Comparison of ENCODE assay signal across 1 cellular context in the genomic region with DNA sequence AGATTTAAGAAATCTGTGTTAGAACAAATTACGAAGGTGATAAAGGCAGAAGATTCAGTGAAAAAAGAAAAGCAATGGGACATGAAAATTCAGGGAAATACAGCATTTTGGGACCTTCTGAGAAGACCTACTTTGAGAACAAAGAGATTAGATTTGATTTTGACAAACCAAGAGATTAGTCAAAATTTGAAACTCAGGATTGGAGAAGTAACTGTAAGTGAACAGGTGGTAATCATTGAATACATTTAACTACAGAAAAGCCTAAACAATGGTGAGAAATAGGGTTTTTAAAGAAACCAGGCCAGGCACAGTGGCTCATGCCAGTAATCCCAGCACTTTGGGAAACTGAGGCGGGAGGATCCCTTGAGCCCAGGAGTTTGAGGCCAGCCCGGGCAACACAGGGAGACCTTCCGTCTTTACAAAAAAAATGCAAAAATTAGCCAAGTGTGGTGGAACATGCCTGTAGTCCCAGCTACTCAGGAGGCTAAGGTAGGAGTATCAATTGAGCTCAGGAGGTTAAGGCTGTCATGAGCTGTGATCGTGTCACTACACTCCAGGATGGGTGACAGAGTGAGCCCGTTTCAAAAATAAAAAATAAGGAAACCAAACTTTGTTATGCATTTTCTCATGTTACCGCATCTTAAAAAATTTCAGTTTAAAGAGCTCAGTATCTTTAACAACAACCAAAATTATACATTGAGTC.
TF ChIP-seq lines count a peak whose summit lies in the region.

No MANE protein-coding gene starts in this region.

TF ChIP-seq in WTC11, 78 proteins besides CTCF, POLR2A, EP300 and RAD21 (continued from another document):
- TF ChIP-seq FOXJ3 (CRISPR knock-in tag; IDR thresholded peaks at IDR 0.05; ENCODE audit: borderline replicate concordance): no peak
- no peak for TF ChIP-seq TEAD1 (CRISPR knock-in tag; IDR thresholded peaks at IDR 0.05)
- TF ChIP-seq, protein P1, sequence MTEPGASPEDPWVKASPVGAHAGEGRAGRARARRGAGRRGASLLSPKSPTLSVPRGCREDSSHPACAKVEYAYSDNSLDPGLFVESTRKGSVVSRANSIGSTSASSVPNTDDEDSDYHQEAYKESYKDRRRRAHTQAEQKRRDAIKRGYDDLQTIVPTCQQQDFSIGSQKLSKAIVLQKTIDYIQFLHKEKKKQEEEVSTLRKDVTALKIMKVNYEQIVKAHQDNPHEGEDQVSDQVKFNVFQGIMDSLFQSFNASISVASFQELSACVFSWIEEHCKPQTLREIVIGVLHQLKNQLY (CRISPR knock-in tag; IDR thresholded peaks at IDR 0.05): no peak
- TF ChIP-seq, protein P2, sequence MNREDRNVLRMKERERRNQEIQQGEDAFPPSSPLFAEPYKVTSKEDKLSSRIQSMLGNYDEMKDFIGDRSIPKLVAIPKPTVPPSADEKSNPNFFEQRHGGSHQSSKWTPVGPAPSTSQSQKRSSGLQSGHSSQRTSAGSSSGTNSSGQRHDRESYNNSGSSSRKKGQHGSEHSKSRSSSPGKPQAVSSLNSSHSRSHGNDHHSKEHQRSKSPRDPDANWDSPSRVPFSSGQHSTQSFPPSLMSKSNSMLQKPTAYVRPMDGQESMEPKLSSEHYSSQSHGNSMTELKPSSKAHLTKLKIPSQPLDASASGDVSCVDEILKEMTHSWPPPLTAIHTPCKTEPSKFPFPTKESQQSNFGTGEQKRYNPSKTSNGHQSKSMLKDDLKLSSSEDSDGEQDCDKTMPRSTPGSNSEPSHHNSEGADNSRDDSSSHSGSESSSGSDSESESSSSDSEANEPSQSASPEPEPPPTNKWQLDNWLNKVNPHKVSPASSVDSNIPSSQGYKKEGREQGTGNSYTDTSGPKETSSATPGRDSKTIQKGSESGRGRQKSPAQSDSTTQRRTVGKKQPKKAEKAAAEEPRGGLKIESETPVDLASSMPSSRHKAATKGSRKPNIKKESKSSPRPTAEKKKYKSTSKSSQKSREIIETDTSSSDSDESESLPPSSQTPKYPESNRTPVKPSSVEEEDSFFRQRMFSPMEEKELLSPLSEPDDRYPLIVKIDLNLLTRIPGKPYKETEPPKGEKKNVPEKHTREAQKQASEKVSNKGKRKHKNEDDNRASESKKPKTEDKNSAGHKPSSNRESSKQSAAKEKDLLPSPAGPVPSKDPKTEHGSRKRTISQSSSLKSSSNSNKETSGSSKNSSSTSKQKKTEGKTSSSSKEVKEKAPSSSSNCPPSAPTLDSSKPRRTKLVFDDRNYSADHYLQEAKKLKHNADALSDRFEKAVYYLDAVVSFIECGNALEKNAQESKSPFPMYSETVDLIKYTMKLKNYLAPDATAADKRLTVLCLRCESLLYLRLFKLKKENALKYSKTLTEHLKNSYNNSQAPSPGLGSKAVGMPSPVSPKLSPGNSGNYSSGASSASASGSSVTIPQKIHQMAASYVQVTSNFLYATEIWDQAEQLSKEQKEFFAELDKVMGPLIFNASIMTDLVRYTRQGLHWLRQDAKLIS (CRISPR knock-in tag; IDR thresholded peaks at IDR 0.05; ENCODE audit: borderline replicate concordance): no peak
- TF ChIP-seq ZNF219 (CRISPR knock-in tag; IDR thresholded peaks at IDR 0.05; ENCODE audit: borderline replicate concordance): no peak
